Comparison of ENCODE assay signal across 35 cellular contexts in the genomic region with DNA sequence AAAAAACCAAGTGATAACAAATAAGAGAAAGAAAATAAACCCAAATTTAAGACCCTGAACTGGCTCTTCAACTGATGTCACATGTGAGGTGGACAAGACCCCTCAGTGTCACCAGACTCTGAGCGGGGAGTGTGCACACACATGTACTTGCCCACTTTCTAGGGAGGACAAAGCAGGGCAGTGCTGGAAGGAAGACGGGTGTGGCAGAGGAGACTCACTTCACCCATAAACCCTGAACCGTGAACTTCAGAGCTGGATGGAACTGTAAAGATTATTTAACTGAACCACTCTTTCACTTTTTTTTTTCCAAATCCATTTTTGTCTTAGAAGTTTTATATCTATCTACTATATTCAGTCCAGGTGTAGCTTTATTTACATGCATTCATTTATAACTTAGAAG. TPM values are rescaled to one million over a fixed set of nuclear protein-coding genes. Genes with fewer than 3 reads are reported as not detected.
"Had no signal": no experiment of that assay in that cellular context is flagged by ENCODE, and none has a peak within 500 bp of the region (broad histone marks: within the 10 kb centered on the region; RNA-seq: fewer than 3 reads in every experiment).

No MANE protein-coding gene starts in this region.

- H3K27me3 ChIP-seq: adrenal gland, body of pancreas, brain microvascular endothelial cell, breast epithelium had no signal

- DNase-seq: activated CD4-positive, alpha-beta memory T cell treated with anti-CD3 and anti-CD28 coated beads, Interleukin-2, amount 10 ng/mL, durations not matched to agents 7 days and 5 days; activated CD4-positive, alpha-beta T cell treated with anti-CD3 and anti-CD28 coated beads for 1 hour; activated CD4-positive, alpha-beta T cell treated with anti-CD3 and anti-CD28 coated beads for 36 hours; activated CD4-positive, alpha-beta T cell treated with anti-CD3 and anti-CD28 coated beads, Interleukin-2, amount 10 ng/mL, durations not matched to agents 7 days and 5 days; activated CD4-positive, alpha-beta T cell treated with anti-CD3 and anti-CD28 coated beads, Interleukin-2, amount 50 U/mL, for 48 hours; activated CD4-positive, CD25-positive, alpha-beta regulatory T cell; activated CD8-positive, alpha-beta memory T cell treated with anti-CD3 and anti-CD28 coated beads for 24 hours; activated CD8-positive, alpha-beta memory T cell treated with anti-CD3 and anti-CD28 coated beads, Interleukin-2, amount 10 ng/mL, durations not matched to agents 7 days and 5 days; activated CD8-positive, alpha-beta memory T cell treated with anti-CD3 and anti-CD28 coated beads, Interleukin-2, amount 50 U/mL, for 48 hours; activated CD8-positive, alpha-beta T cell treated with anti-CD3 and anti-CD28 coated beads, Interleukin-2, amount 10 ng/mL, durations not matched to agents 7 days and 5 days; activated effector memory CD4-positive, alpha-beta T cell treated with Interleukin-2 at 50 U/mL for 16 hours; activated gamma-delta T cell treated with Interleukin-2 at 50 U/mL for 16 hours; activated naive CD4-positive, alpha-beta T cell; activated naive CD4-positive, alpha-beta T cell treated with anti-CD3 and anti-CD28 coated beads for 36 hours; activated naive CD4-positive, alpha-beta T cell treated with anti-CD3 and anti-CD28 coated beads, Interleukin-2, amount 50 U/mL, for 16 hours; activated naive CD8-positive, alpha-beta T cell treated with anti-CD3 and anti-CD28 coated beads for 36 hours; activated T-cell treated with anti-CD3 and anti-CD28 coated beads, Interleukin-2, amount 50 U/mL, for 24 hours; activated T-cell treated with anti-CD3 and anti-CD28 coated beads, Interleukin-2, amount 50 U/mL, for 48 hours; adrenal gland; amniotic stem cell; aorta; body of pancreas; brain microvascular endothelial cell; central memory CD4-positive, alpha-beta T cell; SW 1271; T-helper 1 cell; T-helper 2 cell; T-helper 9 cell; WERI-Rb-1 had no signal

- H3K4me3 ChIP-seq: adrenal gland, body of pancreas, breast epithelium had no signal

- ATAC-seq: activated CD4-positive, alpha-beta T cell treated with anti-CD3 and anti-CD28 coated beads for 36 hours; activated CD4-positive, CD25-positive, alpha-beta regulatory T cell treated with anti-CD3 and anti-CD28 coated beads, Interleukin-2, amount 50 U/mL, for 24 hours; activated CD8-positive, alpha-beta memory T cell treated with anti-CD3 and anti-CD28 coated beads, Interleukin-2, amount 10 ng/mL, durations not matched to agents 7 days and 5 days; activated CD8-positive, alpha-beta T cell treated with anti-CD3 and anti-CD28 coated beads, Interleukin-2, amount 10 ng/mL, durations not matched to agents 7 days and 5 days; activated naive CD4-positive, alpha-beta T cell treated with anti-CD3 and anti-CD28 coated beads, Interleukin-2, amount 50 U/mL, for 72 hours; body of pancreas; WTC11 had no signal

- FAIRE-seq: TTC549 had no signal

- H3K27ac ChIP-seq: adrenal gland, body of pancreas, brain microvascular endothelial cell, breast epithelium, WERI-Rb-1 had no signal

- H3K9me3 ChIP-seq: adrenal gland, body of pancreas, breast epithelium had no signal

- H3K36me3 ChIP-seq: adrenal gland, brain microvascular endothelial cell, breast epithelium, WERI-Rb-1 had no signal

- H3K4me1 ChIP-seq: adrenal gland, body of pancreas, breast epithelium had no signal

RNA-seq across cellular contexts. Expression of a gene that starts 12.3 kb away (rescaled TPM):
- total RNA-seq: activated CD4-positive, alpha-beta memory T cell treated with anti-CD3 and anti-CD28 coated beads, Interleukin-2, amount 10 ng/mL, durations not matched to agents 7 days and 5 days; activated CD4-positive, alpha-beta T cell treated with anti-CD3 and anti-CD28 coated beads, Interleukin-2, amount 10 ng/mL, durations not matched to agents 7 days and 5 days; activated CD8-positive, alpha-beta memory T cell treated with anti-CD3 and anti-CD28 coated beads, Interleukin-2, amount 10 ng/mL, durations not matched to agents 7 days and 5 days; activated CD8-positive, alpha-beta T cell treated with anti-CD3 and anti-CD28 coated beads, Interleukin-2, amount 10 ng/mL, durations not matched to agents 7 days and 5 days; activated naive CD4-positive, alpha-beta T cell treated with anti-CD3 and anti-CD28 coated beads for 36 hours; activated naive CD4-positive, alpha-beta T cell treated with anti-CD3 and anti-CD28 coated beads, Interleukin-2, amount 50 U/mL, for 72 hours; activated naive CD8-positive, alpha-beta T cell treated with anti-CD3 and anti-CD28 coated beads for 36 hours; activated T-helper 2 cell treated with anti-CD3 and anti-CD28 coated beads, Interferon-gamma antibody, Interleukin-2, Interleukin-4, amounts not matched to agents 10 μg/mL and 5 μg/mL and 100 μg/mL, durations not matched to agents 14 hours and 24 hours and 36 hours had no signal
